Comparison of ENCODE assay signal across 9 cellular contexts in the genomic region with DNA sequence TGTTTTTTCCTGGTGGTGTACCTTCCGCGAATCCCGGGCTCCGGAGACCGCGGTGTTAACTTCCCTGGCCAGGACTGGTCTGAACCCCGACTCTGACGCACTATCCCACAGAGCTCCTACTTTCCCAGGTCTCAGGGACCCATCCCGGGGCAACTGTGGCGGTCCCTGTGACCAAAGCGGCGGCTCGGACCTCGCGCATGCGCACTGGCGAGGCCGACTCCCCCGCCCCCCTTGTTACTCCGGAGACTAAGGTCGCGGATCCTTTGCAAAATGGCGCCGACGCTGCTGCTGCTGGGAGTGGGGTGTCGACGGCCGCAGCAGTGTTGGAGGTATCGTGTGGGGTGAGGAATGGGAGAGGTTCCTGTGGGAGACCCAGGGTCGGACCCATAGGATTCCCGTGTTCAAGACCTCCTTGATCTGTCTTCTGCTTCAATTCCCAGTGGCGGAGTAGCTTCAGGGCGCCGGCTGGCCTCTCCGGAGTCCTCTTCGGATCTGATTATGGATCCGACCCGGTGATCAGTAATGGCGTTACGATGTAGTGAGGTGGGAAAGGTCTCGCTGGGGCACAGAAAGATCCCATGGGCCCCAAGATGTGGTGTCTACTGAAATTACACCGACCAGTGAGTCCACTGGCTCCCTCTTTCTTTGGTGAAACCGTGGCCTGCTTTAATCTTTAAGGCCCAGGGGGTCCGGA.
A peak's percentile ranks its signal among the peaks of the same experiment; 100 is the strongest.
DNase-seq lines count a peak whose midpoint lies in the region; ATAC-seq and TF ChIP-seq lines count a peak whose summit lies in the region.
"Had no signal": no experiment of that assay in that cellular context is flagged by ENCODE, and none has a peak within 500 bp of the region (broad histone marks: within the 10 kb centered on the region; RNA-seq: fewer than 3 reads in every experiment).

No MANE protein-coding gene starts in this region.

- TF ChIP-seq EP300 in sigmoid colon (IDR thresholded peaks at IDR 0.05), result no peak

- TF ChIP-seq POLR2A in sigmoid colon (IDR thresholded peaks at IDR 0.05), result no peak

- TF ChIP-seq CTCF in sigmoid colon (IDR thresholded peaks at IDR 0.05), result no peak

- no peaks in the 10 kb centered on the region for H3K4me1 ChIP-seq in iPS DF 6.9 (ENCODE audit: control insufficient read depth, insufficient read depth, low read length)
- H3K4me1 ChIP-seq in sigmoid colon, result no peaks in the 10 kb centered on the region

- DNase-seq in H7 (peak; percentile 22), anterior cingulate cortex (lab: John Stamatoyannopoulos, UW) (peak in 31 of 58 donors; percentile 4 to 74 (median 43)), iPS DF 6.9 (ENCODE audit: low read depth, low spot score) (no peak), sigmoid colon (peak; percentile 82)
- no peak for DNase-seq in activated CD4-positive, CD25-positive, alpha-beta regulatory T cell (lab: John Stamatoyannopoulos, UW)

- H3K27me3 ChIP-seq in H7 (ENCODE audit: control insufficient read depth, insufficient read depth, low read length) (peaks cover 1% of the 10 kb centered on the region; the same call in 1 of the 2 replicates), iPS DF 6.9 (ENCODE audit: control insufficient read depth, insufficient read depth, low read length) (no peaks in the 10 kb centered on the region), sigmoid colon (no peaks in the 10 kb centered on the region)

- WGBS in iPS DF 6.9 (ENCODE audit: insufficient coverage, insufficient read length), result no CpG with 5 or more reads among the region's 44 CpGs
- 52 to 58% methylated on average over 44 of the region's 44 CpGs for WGBS in sigmoid colon, 2 donors

- H3K27ac ChIP-seq in iPS DF 6.9 (ENCODE audit: low read length) (no peak overlapping the region), sigmoid colon (peak overlapping the region; percentile 33 to 71 (median 52))
- H3K27ac ChIP-seq: KMS-11 had no signal

- no peaks in the 10 kb centered on the region for H3K36me3 ChIP-seq in H7 (replicated peaks; ENCODE audit: control insufficient read depth, insufficient read depth, low read length)
- no peaks in the 10 kb centered on the region for H3K36me3 ChIP-seq in iPS DF 6.9 (ENCODE audit: control insufficient read depth, insufficient read depth, low read length)
- no peaks in the 10 kb centered on the region for H3K36me3 ChIP-seq in sigmoid colon

- intact Hi-C loops in sigmoid colon (cut with DNase I), result no loop called here

- H3K9me3 ChIP-seq in iPS DF 6.9 (ENCODE audit: control insufficient read depth, insufficient read depth, low read length) (no peaks in the 10 kb centered on the region; the same call in 1 of the 2 replicates), sigmoid colon (peaks cover 0 to 3% (median 2%) of the 10 kb centered on the region in 4 donors)

- ATAC-seq in GM18861 (IDR thresholded peaks at IDR 0.05; ENCODE audit: unreplicated experiment), result no peak
- ATAC-seq in HG02970 (IDR thresholded peaks at IDR 0.05; ENCODE audit: low FRiP score, unreplicated experiment), result no peak
- ATAC-seq in GM19035 (IDR thresholded peaks at IDR 0.05; ENCODE audit: unreplicated experiment), result no peak

- H3K4me3 ChIP-seq in H7 (ENCODE audit: insufficient read depth, low read depth, low read length) (peak overlapping the region; percentile 45; the same call in 1 of the 2 replicates), iPS DF 6.9 (ENCODE audit: low read length) (peak overlapping the region; percentile 36; the same call in 1 of the 2 replicates), sigmoid colon (peak overlapping the region; percentile 38 to 53 (median 46))

Comparison
In these comparisons a context has a peak if more than half of its experiments do, and no peak if none do; other contexts are left out.
1. DNase-seq: peak in H7 (single experiment), anterior cingulate cortex (31 of 58) and sigmoid colon (single experiment); none in iPS DF 6.9 (single experiment) and activated CD4-positive, CD25-positive, alpha-beta regulatory T cell (0 of 4).
2. Peak in every context shown above with its lines, with median percentiles within 50 percentile points of each other: H3K4me3 ChIP-seq.